ENCODE assay signal across 4 cellular contexts in the genomic region with DNA sequence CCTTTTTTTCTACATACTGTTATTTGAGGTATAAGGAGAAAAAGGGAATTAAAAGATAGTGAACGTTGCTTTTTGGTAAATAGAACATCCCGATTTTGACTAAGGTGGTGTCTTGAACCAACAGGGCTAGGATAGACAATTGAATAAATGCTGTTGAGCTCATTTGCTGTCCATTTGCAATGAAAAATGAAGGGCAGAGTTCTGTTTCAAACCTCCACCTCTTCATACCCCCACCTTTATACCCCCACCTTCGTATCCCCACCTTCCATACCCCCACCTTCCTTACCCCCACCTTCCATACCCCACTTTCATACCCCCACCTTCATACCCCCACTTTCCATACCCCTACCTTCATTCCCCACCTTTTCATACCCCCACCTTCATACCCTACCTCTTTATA.
"Had no signal": no experiment of that assay in that cellular context is flagged by ENCODE, and none has a peak within 500 bp of the region (broad histone marks: within the 10 kb centered on the region; RNA-seq: fewer than 3 reads in every experiment).

No MANE protein-coding gene starts in this region.

- ATAC-seq: GM23338 had no signal

- H3K4me3 ChIP-seq: GM23338 had no signal

- DNase-seq: H9, HCEC 1CT, KBM-7 had no signal

- H2AFZ ChIP-seq: GM23338 had no signal

- H3K4me2 ChIP-seq: GM23338 had no signal
